In the genomic region with DNA sequence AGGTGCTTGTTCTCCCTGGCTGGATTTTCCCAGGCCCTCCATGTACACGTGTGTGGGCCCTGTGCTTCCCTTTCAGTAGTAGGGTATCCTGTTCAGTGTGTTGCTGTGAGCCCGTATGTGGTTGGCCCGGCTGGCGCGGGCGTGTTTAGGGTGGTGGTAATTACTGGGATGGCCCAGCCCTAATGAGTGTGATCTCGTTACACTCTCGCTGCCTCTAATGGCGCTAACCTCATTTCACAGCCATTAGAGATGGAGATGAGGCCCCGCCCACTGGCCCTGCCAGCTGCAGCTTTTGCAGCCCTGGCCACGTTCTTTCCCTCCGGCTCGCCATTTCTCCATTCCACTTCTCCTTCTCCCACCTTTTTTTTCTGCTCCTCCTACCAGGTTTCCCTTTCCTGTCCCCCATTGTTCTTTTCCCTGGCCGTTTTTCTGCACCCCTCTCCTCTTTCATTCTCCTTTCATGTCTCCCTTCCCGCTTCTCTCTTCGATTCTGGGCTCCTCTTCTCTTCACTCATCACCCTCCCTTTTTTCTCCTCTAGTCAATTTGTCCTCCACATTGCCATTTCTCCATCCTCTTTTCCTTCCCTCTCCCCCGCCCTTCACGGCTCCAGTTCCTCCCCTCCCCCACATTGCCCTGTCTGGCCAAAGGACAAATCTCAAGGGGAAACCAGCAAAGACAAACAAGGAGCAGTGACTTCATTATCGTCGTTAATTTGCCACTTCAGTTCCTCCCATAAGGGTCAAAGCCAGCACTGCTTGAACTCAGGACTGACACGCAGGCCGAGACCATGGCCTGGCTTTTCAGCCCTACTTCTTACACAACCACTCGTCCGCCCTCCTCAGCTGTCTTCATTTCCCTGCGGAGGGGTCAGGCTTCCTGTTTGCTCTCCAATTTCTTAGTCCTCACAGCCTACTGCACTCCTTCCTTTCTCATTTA, we compare ENCODE assay signal across 1 cellular context.
TF ChIP-seq lines count a peak whose summit lies in the region.

No MANE protein-coding gene starts in this region.

TF ChIP-seq in HepG2, 621 proteins besides CTCF, POLR2A, EP300 and RAD21 (continued from another document and continues in another):
- TF ChIP-seq GFI1 (CRISPR knock-in tag; IDR thresholded peaks at IDR 0.05; ENCODE audit: borderline replicate concordance) (no peak), MIXL1 (CRISPR knock-in tag; IDR thresholded peaks at IDR 0.05) (no peak), ZNF160 (CRISPR knock-in tag; IDR thresholded peaks at IDR 0.05) (no peak), FOXP1 (IDR thresholded peaks at IDR 0.05) (no peak), FOXP1 (CRISPR knock-in tag; IDR thresholded peaks at IDR 0.05) (no peak), NBN (conservative IDR thresholded peaks at IDR 0.05) (peak; percentile 66; the same call in 1 of the 2 replicates), ZNF451 (CRISPR knock-in tag; IDR thresholded peaks at IDR 0.05) (0 out of 2 replicates have a peak, but pooled peaks have one; percentile 31), RBM39 (IDR thresholded peaks at IDR 0.05; ENCODE audit: low read depth, low read length, poor library complexity, severe bottlenecking) (no peak), ATF7 (IDR thresholded peaks at IDR 0.05) (no peak), ATF7 (CRISPR knock-in tag; IDR thresholded peaks at IDR 0.05) (0 out of 2 replicates have a peak, but pooled peaks have one; percentile 34), SOX6 (IDR thresholded peaks at IDR 0.05) (no peak), SOX6 (CRISPR knock-in tag; IDR thresholded peaks at IDR 0.05) (no peak), ZNF510 (CRISPR knock-in tag; IDR thresholded peaks at IDR 0.05; ENCODE audit: low read depth) (0 out of 2 replicates have a peak, but pooled peaks have one; percentile 41), CCAR2 (optimal IDR thresholded peaks at IDR 0.05; ENCODE audit: low read depth, low read length) (no peak), ASH2L (IDR thresholded peaks at IDR 0.05; ENCODE audit: insufficient read length, low read depth, low read length) (no peak), JUNB (CRISPR knock-in tag; IDR thresholded peaks at IDR 0.05; ENCODE audit: borderline replicate concordance) (0 out of 2 replicates have a peak, but pooled peaks have one; percentile 57), MAFG (CRISPR knock-in tag; IDR thresholded peaks at IDR 0.05) (no peak), ZNF143 (CRISPR knock-in tag; IDR thresholded peaks at IDR 0.05) (no peak; the same call in 1 of the 2 replicates), PAF1 (CRISPR knock-in tag; IDR thresholded peaks at IDR 0.05) (no peak), ZNF569 (CRISPR knock-in tag; IDR thresholded peaks at IDR 0.05; ENCODE audit: borderline replicate concordance) (no peak), RARA (CRISPR knock-in tag; IDR thresholded peaks at IDR 0.05) (0 out of 2 replicates have a peak, but pooled peaks have one; percentile 12), ZNF605 (CRISPR knock-in tag; IDR thresholded peaks at IDR 0.05) (no peak), ZNF460 (CRISPR knock-in tag; IDR thresholded peaks at IDR 0.05; ENCODE audit: borderline replicate concordance) (no peak), MTA1 (CRISPR knock-in tag; IDR thresholded peaks at IDR 0.05; ENCODE audit: borderline replicate concordance) (0 out of 2 replicates have a peak, but pooled peaks have one; percentile 28), ZSCAN30 (CRISPR knock-in tag; IDR thresholded peaks at IDR 0.05) (no peak), IKZF1 (IDR thresholded peaks at IDR 0.05) (peak; percentile 79; the same call in 1 of the 2 replicates), KAT2B (IDR thresholded peaks at IDR 0.05; ENCODE audit: borderline replicate concordance, low read depth, low read length) (peak; percentile 5; the same call in 1 of the 2 replicates), HNF4A (CRISPR knock-in tag; IDR thresholded peaks at IDR 0.05) (peak; percentile 8), NFRKB (IDR thresholded peaks at IDR 0.05) (no peak), CENPX (CRISPR knock-in tag; IDR thresholded peaks at IDR 0.05) (no peak), ZNF761 (CRISPR knock-in tag; conservative IDR thresholded peaks at IDR 0.05) (0 out of 2 replicates have a peak, but pooled peaks have one; percentile 27), ZNF33B (CRISPR knock-in tag; IDR thresholded peaks at IDR 0.05) (no peak)
- TF ChIP-seq, protein P1, sequence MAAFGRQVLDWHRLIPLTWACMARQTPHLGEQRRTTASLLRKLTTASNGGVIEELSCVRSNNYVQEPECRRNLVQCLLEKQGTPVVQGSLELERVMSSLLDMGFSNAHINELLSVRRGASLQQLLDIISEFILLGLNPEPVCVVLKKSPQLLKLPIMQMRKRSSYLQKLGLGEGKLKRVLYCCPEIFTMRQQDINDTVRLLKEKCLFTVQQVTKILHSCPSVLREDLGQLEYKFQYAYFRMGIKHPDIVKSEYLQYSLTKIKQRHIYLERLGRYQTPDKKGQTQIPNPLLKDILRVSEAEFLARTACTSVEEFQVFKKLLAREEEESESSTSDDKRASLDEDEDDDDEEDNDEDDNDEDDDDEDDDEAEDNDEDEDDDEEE (CRISPR knock-in tag; IDR thresholded peaks at IDR 0.05): 0 out of 2 replicates have a peak, but pooled peaks have one; percentile 37
- TF ChIP-seq, protein P2, sequence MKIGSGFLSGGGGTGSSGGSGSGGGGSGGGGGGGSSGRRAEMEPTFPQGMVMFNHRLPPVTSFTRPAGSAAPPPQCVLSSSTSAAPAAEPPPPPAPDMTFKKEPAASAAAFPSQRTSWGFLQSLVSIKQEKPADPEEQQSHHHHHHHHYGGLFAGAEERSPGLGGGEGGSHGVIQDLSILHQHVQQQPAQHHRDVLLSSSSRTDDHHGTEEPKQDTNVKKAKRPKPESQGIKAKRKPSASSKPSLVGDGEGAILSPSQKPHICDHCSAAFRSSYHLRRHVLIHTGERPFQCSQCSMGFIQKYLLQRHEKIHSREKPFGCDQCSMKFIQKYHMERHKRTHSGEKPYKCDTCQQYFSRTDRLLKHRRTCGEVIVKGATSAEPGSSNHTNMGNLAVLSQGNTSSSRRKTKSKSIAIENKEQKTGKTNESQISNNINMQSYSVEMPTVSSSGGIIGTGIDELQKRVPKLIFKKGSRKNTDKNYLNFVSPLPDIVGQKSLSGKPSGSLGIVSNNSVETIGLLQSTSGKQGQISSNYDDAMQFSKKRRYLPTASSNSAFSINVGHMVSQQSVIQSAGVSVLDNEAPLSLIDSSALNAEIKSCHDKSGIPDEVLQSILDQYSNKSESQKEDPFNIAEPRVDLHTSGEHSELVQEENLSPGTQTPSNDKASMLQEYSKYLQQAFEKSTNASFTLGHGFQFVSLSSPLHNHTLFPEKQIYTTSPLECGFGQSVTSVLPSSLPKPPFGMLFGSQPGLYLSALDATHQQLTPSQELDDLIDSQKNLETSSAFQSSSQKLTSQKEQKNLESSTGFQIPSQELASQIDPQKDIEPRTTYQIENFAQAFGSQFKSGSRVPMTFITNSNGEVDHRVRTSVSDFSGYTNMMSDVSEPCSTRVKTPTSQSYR (CRISPR knock-in tag; IDR thresholded peaks at IDR 0.05; ENCODE audit: borderline replicate concordance): peak; percentile 87
- TF ChIP-seq, protein P3, sequence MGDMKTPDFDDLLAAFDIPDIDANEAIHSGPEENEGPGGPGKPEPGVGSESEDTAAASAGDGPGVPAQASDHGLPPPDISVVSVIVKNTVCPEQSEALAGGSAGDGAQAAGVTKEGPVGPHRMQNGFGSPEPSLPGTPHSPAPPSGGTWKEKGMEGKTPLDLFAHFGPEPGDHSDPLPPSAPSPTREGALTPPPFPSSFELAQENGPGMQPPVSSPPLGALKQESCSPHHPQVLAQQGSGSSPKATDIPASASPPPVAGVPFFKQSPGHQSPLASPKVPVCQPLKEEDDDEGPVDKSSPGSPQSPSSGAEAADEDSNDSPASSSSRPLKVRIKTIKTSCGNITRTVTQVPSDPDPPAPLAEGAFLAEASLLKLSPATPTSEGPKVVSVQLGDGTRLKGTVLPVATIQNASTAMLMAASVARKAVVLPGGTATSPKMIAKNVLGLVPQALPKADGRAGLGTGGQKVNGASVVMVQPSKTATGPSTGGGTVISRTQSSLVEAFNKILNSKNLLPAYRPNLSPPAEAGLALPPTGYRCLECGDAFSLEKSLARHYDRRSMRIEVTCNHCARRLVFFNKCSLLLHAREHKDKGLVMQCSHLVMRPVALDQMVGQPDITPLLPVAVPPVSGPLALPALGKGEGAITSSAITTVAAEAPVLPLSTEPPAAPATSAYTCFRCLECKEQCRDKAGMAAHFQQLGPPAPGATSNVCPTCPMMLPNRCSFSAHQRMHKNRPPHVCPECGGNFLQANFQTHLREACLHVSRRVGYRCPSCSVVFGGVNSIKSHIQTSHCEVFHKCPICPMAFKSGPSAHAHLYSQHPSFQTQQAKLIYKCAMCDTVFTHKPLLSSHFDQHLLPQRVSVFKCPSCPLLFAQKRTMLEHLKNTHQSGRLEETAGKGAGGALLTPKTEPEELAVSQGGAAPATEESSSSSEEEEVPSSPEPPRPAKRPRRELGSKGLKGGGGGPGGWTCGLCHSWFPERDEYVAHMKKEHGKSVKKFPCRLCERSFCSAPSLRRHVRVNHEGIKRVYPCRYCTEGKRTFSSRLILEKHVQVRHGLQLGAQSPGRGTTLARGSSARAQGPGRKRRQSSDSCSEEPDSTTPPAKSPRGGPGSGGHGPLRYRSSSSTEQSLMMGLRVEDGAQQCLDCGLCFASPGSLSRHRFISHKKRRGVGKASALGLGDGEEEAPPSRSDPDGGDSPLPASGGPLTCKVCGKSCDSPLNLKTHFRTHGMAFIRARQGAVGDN (CRISPR knock-in tag; IDR thresholded peaks at IDR 0.05): peak; percentile 33; the same call in 1 of the 2 replicates
- TF ChIP-seq, protein P4, sequence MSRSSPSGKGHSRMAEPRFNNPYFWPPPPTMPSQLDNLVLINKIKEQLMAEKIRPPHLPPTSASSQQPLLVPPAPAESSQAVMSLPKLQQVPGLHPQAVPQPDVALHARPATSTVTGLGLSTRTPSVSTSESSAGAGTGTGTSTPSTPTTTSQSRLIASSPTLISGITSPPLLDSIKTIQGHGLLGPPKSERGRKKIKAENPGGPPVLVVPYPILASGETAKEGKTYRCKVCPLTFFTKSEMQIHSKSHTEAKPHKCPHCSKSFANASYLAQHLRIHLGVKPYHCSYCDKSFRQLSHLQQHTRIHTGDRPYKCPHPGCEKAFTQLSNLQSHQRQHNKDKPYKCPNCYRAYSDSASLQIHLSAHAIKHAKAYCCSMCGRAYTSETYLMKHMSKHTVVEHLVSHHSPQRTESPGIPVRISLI (CRISPR knock-in tag; IDR thresholded peaks at IDR 0.05; ENCODE audit: borderline replicate concordance): 0 out of 2 replicates have a peak, but pooled peaks have one; percentile 25
- TF ChIP-seq, protein P5, sequence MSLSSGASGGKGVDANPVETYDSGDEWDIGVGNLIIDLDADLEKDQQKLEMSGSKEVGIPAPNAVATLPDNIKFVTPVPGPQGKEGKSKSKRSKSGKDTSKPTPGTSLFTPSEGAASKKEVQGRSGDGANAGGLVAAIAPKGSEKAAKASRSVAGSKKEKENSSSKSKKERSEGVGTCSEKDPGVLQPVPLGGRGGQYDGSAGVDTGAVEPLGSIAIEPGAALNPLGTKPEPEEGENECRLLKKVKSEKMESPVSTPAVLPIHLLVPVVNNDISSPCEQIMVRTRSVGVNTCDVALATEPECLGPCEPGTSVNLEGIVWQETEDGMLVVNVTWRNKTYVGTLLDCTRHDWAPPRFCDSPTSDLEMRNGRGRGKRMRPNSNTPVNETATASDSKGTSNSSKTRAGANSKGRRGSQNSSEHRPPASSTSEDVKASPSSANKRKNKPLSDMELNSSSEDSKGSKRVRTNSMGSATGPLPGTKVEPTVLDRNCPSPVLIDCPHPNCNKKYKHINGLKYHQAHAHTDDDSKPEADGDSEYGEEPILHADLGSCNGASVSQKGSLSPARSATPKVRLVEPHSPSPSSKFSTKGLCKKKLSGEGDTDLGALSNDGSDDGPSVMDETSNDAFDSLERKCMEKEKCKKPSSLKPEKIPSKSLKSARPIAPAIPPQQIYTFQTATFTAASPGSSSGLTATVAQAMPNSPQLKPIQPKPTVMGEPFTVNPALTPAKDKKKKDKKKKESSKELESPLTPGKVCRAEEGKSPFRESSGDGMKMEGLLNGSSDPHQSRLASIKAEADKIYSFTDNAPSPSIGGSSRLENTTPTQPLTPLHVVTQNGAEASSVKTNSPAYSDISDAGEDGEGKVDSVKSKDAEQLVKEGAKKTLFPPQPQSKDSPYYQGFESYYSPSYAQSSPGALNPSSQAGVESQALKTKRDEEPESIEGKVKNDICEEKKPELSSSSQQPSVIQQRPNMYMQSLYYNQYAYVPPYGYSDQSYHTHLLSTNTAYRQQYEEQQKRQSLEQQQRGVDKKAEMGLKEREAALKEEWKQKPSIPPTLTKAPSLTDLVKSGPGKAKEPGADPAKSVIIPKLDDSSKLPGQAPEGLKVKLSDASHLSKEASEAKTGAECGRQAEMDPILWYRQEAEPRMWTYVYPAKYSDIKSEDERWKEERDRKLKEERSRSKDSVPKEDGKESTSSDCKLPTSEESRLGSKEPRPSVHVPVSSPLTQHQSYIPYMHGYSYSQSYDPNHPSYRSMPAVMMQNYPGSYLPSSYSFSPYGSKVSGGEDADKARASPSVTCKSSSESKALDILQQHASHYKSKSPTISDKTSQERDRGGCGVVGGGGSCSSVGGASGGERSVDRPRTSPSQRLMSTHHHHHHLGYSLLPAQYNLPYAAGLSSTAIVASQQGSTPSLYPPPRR (CRISPR knock-in tag; IDR thresholded peaks at IDR 0.05; ENCODE audit: borderline replicate concordance): 0 out of 2 replicates have a peak, but pooled peaks have one; percentile 33
- TF ChIP-seq, protein P6, sequence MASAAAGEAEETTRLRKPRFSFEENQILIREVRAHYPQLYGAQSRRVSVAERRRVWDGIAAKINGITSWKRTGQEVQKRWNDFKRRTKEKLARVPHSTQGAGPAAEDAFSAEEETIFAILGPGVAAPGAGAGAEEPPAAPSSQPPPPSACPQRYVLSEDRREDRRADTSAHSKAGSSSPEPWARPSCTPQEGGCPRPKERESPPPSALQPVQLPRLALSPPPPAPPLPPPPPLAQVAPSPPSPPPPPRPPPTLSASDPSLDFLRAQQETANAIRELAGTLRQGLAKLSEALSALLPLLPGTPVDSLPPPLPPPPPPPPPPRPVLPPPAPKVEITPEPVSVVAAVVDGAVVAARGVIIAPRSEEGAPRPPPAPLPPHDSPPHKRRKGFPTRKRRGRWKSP (CRISPR knock-in tag; IDR thresholded peaks at IDR 0.05): no peak
- TF ChIP-seq, protein P7, sequence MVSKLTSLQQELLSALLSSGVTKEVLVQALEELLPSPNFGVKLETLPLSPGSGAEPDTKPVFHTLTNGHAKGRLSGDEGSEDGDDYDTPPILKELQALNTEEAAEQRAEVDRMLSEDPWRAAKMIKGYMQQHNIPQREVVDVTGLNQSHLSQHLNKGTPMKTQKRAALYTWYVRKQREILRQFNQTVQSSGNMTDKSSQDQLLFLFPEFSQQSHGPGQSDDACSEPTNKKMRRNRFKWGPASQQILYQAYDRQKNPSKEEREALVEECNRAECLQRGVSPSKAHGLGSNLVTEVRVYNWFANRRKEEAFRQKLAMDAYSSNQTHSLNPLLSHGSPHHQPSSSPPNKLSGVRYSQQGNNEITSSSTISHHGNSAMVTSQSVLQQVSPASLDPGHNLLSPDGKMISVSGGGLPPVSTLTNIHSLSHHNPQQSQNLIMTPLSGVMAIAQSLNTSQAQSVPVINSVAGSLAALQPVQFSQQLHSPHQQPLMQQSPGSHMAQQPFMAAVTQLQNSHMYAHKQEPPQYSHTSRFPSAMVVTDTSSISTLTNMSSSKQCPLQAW (CRISPR knock-in tag; IDR thresholded peaks at IDR 0.05): peak; percentile 37; the same call in 1 of the 2 replicates
- TF ChIP-seq, protein P8, sequence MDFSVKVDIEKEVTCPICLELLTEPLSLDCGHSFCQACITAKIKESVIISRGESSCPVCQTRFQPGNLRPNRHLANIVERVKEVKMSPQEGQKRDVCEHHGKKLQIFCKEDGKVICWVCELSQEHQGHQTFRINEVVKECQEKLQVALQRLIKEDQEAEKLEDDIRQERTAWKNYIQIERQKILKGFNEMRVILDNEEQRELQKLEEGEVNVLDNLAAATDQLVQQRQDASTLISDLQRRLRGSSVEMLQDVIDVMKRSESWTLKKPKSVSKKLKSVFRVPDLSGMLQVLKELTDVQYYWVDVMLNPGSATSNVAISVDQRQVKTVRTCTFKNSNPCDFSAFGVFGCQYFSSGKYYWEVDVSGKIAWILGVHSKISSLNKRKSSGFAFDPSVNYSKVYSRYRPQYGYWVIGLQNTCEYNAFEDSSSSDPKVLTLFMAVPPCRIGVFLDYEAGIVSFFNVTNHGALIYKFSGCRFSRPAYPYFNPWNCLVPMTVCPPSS (IDR thresholded peaks at IDR 0.05): 0 out of 2 replicates have a peak, but pooled peaks have one; percentile 82
